Comparison of ENCODE assay signal across 9 cellular contexts in genomic region chr2:19786408-19787058, GRCh38.
DNase-seq lines count a peak whose midpoint lies in the region; ATAC-seq, FAIRE-seq and TF ChIP-seq lines count a peak whose summit lies in the region.
"Had no signal": no experiment of that assay in that cellular context is flagged by ENCODE, and none has a peak within 500 bp of the region (broad histone marks: within the 10 kb centered on the region; RNA-seq: fewer than 3 reads in every experiment).

No MANE protein-coding gene starts in this region.

- no peaks in the 10 kb centered on the region for H3K4me1 ChIP-seq in endothelial cell of umbilical vein (ENCODE audit: control insufficient read depth, extremely low read depth, insufficient read depth, low read length)

- BruUV-seq in endothelial cell of umbilical vein (replicated peaks; lab: Mats Ljungman, UMichigan) = no TSS peak

- H2AFZ ChIP-seq in endothelial cell of umbilical vein (ENCODE audit: low read depth, low read length) = peak overlapping the region; percentile 28

- peaks cover 2% of the 10 kb centered on the region for H3K36me3 Mint-ChIP-seq in T-helper 17 cell (ENCODE audit: low read depth)

- POLR2A ChIA-PET in endothelial cell of umbilical vein (lab: Charles Lee) = no interaction called here

- TF ChIP-seq CTCF in endothelial cell of umbilical vein (IDR thresholded peaks at IDR 0.05; ENCODE audit: extremely low read depth in 1 of 2, insufficient read depth in 1 of 2, low read depth in 1 of 2, low read length in 2 of 2) (no peak), GM13976 (IDR thresholded peaks at IDR 0.05; ENCODE audit: borderline replicate concordance, control extremely low read depth, extremely low read depth, insufficient read depth, missing control alignments) (no peak)

- no peaks in the 10 kb centered on the region for H3K4me1 Mint-ChIP-seq in T-helper 17 cell

- no peak overlapping the region for H3K4me2 ChIP-seq in endothelial cell of umbilical vein (ENCODE audit: insufficient read depth, low read length)

- ATAC-seq in GM21576 (IDR thresholded peaks at IDR 0.05; ENCODE audit: unreplicated experiment) = peak; percentile 41
- ATAC-seq in T-helper 17 cell = no peak
- ATAC-seq in GM19328 (IDR thresholded peaks at IDR 0.05; ENCODE audit: unreplicated experiment) = no peak

- H3K9me3 ChIP-seq in endothelial cell of umbilical vein (replicated peaks; ENCODE audit: control insufficient read depth, insufficient read depth, low read length) (no peaks in the 10 kb centered on the region), T-helper 17 cell (ENCODE audit: control insufficient read depth, low read length, poor library complexity, severe bottlenecking) (no peaks in the 10 kb centered on the region)

- in situ Hi-C loops in ACHN (cut with HindIII; ENCODE audit: low pct_ligation_motif_present, low pct_unique_long_range_greater_than_20kb, low sequenced_read_pairs) (no loop called here), KBM-7 (cut with MboI; ENCODE audit: low pct_unique_long_range_greater_than_20kb, low sequenced_read_pairs) (no loop called here), GM13976 (cut with MboI; ENCODE audit: low sequenced_read_pairs, unreplicated experiment) (no loop called here)

- no peaks in the 10 kb centered on the region for H3K79me2 ChIP-seq in endothelial cell of umbilical vein (ENCODE audit: control insufficient read depth, insufficient read depth, low read length)

- no peaks in the 10 kb centered on the region for H4K20me1 ChIP-seq in endothelial cell of umbilical vein (replicated peaks; ENCODE audit: control insufficient read depth, extremely low read depth, insufficient read depth, low read length)

- intact Hi-C loops in endothelial cell of umbilical vein (cut with micrococcal nuclease) = loop anchor here (1.0 kb wide), 1 partner anchor 15 kb away; no protein-coding TSS in a partner anchor

- H3K9ac ChIP-seq in endothelial cell of umbilical vein (replicated peaks; ENCODE audit: extremely low read depth, insufficient read depth, low read length) = no peak overlapping the region

- no peak for TF ChIP-seq POLR2A in endothelial cell of umbilical vein (IDR thresholded peaks at IDR 0.05; ENCODE audit: low read depth, low read length)

- DNase-seq in ACHN (peak; percentile 68), KBM-7 (peak; percentile 65), endothelial cell of umbilical vein (ENCODE audit: low read depth, low spot score) (no peak), T-helper 17 cell (no peak), SHP77 (lab: John Stamatoyannopoulos, UW) (no peak), GM13976 (ENCODE audit: low spot score) (no peak)

- H3K36me3 ChIP-seq in endothelial cell of umbilical vein (ENCODE audit: control insufficient read depth in 2 of 2, extremely low read depth in 1 of 2, insufficient read depth in 2 of 2, low read length in 2 of 2) = no peaks in the 10 kb centered on the region

- CTCF ChIA-PET in endothelial cell of umbilical vein (lab: Charles Lee) = interaction anchor here (1.2 to 1.8 kb wide), 3 partner anchors 9 to 59 kb away, joined by 3 to 6 read pairs (median 3); no protein-coding TSS in a partner anchor

- H3K4me3 ChIP-seq in endothelial cell of umbilical vein (replicated peaks in 1 of 3; ENCODE audit: insufficient read depth in 1 of 3, low read depth in 1 of 3, low read length in 3 of 3) = no peak overlapping the region

- H3K4me3 Mint-ChIP-seq in T-helper 17 cell = no peak overlapping the region
- H3K4me3 Mint-ChIP-seq: T-helper 1 cell treated with Interleukin-12 subunit alpha and Interleukin-12 subunit beta and Interleukin-4 antibody, amounts not matched to agents 30 μg/mL and 1 μg/mL, for 36 hours had no signal

- dilution Hi-C loops in endothelial cell of umbilical vein (cut with MboI; ENCODE audit: extremely low pct_ligation_motif_present, low sequenced_read_pairs) = no loop called here

- peaks cover 38% of the 10 kb centered on the region for H3K27me3 Mint-ChIP-seq in T-helper 17 cell

- no peak for FAIRE-seq in endothelial cell of umbilical vein (lab: Jason Lieb, UNC)

- no peak overlapping the region for H3K27ac Mint-ChIP-seq in T-helper 17 cell
- H3K27ac Mint-ChIP-seq: T-helper 1 cell treated with Interleukin-12 subunit alpha and Interleukin-12 subunit beta and Interleukin-4 antibody, amounts not matched to agents 30 μg/mL and 1 μg/mL, for 36 hours had no signal

- no peaks in the 10 kb centered on the region for H3K9me1 ChIP-seq in endothelial cell of umbilical vein (replicated peaks; ENCODE audit: control insufficient read depth, extremely low read depth, insufficient read depth, low read length)

- H3K27ac ChIP-seq in endothelial cell of umbilical vein (ENCODE audit: insufficient read depth, low read depth, low read length) = no peak overlapping the region

- peaks cover 0 to 2% of the 10 kb centered on the region in 2 experiments for H3K27me3 ChIP-seq in endothelial cell of umbilical vein (ENCODE audit: control insufficient read depth in 2 of 2, insufficient read depth in 2 of 2, low read length in 2 of 2)

TF ChIP-seq in endothelial cell of umbilical vein, 7 proteins besides CTCF, POLR2A, EP300 and RAD21:
- TF ChIP-seq JUN (IDR thresholded peaks at IDR 0.05; ENCODE audit: borderline replicate concordance, insufficient read depth, insufficient read length, low read depth) (no peak), FOS (IDR thresholded peaks at IDR 0.05; ENCODE audit: borderline replicate concordance, insufficient read depth, low read length) (peak; percentile 43)
TF ChIP-seq in endothelial cell of umbilical vein: peak in this region for 1.

Comparison
In these comparisons a context has a peak if more than half of its experiments do, and no peak if none do; other contexts are left out.
1. DNase-seq: peak in ACHN (single experiment) and KBM-7 (single experiment); none in endothelial cell of umbilical vein (single experiment), T-helper 17 cell (0 of 3), SHP77 (0 of 2) and GM13976 (single experiment).